In the genomic region with DNA sequence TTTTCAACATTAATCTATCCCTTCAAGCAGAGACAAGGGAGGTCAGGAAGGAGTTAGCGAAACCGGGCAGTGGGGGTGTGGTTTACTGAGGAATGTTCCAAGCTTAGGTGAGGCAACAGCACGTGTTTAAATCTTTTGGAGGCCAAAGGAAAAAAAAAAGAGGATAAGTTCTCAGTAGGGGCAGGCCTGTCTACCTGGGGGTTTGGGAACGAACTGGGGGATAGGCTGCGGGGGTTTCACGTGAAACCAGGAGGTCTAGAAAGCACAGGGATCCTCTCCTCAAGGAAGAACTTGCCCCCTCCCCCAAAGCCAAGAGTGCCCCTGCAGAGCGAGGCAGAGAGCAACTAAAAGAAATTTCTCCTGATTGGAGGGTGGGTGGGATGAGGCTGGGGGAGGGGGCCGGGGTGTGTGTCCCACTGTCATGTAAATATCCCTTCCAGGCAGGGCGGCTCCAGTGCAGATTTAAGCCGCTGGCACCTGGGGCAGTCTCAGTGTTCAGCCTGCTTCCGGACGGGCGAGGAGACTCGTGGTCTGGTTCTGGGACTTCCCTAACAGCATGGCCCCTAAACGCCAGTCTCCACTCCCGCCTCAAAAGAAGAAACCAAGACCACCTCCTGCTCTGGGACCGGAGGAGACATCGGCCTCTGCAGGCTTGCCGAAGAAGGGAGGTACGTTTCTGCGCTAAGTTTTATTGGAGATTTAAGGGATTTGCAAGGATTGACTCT, we compare ENCODE assay signal across 7 cellular contexts. TPM values are rescaled to one million over a fixed set of nuclear protein-coding genes. Genes with fewer than 3 reads are reported as not detected.
A peak's percentile ranks its signal among the peaks of the same experiment; 100 is the strongest.
DNase-seq lines count a peak whose midpoint lies in the region; ATAC-seq and TF ChIP-seq lines count a peak whose summit lies in the region.

No MANE protein-coding gene starts in this region.

- H3K4me3 ChIP-seq in WI38 (ENCODE audit: low read depth, low read length) (peak overlapping the region; percentile 63), fibroblast of lung (replicated peaks in 1 of 4; ENCODE audit: control extremely low read depth in 1 of 4, insufficient read depth in 1 of 4, low read depth in 3 of 4, low read length in 4 of 4) (peak overlapping the region; percentile 74 to 85 (median 77))

- H3K9ac ChIP-seq in fibroblast of lung (ENCODE audit: insufficient read depth, low read length): peak overlapping the region; percentile 61

- H3K27ac Mint-ChIP-seq in nephron progenitor cell: peak overlapping the region; percentile 94

- no peaks in the 10 kb centered on the region for H4K20me1 ChIP-seq in fibroblast of lung (ENCODE audit: control insufficient read depth, extremely low read depth, insufficient read depth, low read length)

- peak; percentile 72 for TF ChIP-seq POLR2A in GM10847 (IDR thresholded peaks at IDR 0.05; ENCODE audit: extremely low read depth, insufficient read length)

- peaks cover 12% of the 10 kb centered on the region for H3K4me1 ChIP-seq in fibroblast of lung (ENCODE audit: control insufficient read depth, extremely low read depth, insufficient read depth, low read length)

- H3K4me2 ChIP-seq in fibroblast of lung (ENCODE audit: extremely low read depth, insufficient read depth, low read length): peak overlapping the region; percentile 99

- H3K27me3 Mint-ChIP-seq in nephron progenitor cell (ENCODE audit: low read depth, poor library complexity): no peaks in the 10 kb centered on the region

- peaks cover 52% of the 10 kb centered on the region for H3K4me1 Mint-ChIP-seq in nephron progenitor cell

- H3K79me2 ChIP-seq in fibroblast of lung (ENCODE audit: control insufficient read depth, insufficient read depth, low read length): peaks cover 3% of the 10 kb centered on the region

- H3K9me3 ChIP-seq in fibroblast of lung (ENCODE audit: control insufficient read depth, insufficient read depth, low read depth, low read length): no peaks in the 10 kb centered on the region

- peaks cover 6% of the 10 kb centered on the region for H3K9me3 Mint-ChIP-seq in nephron progenitor cell

- peak overlapping the region; percentile 95 for H3K4me3 Mint-ChIP-seq in nephron progenitor cell

- no peak for ATAC-seq in SK-N-SH treated with all-trans-retinoic acid at 6 μM for 48 hours

- TF ChIP-seq CTCF in WI38 (IDR thresholded peaks at IDR 0.05; ENCODE audit: low read depth, low read length) (no peak), fibroblast of lung (conservative IDR thresholded peaks at IDR 0.05 in 1 of 2, IDR thresholded peaks at IDR 0.05 in 1 of 2; ENCODE audit: low read depth in 1 of 2, low read length in 2 of 2) (no peak), nephron progenitor cell (IDR thresholded peaks at IDR 0.05) (no peak)

- no peaks in the 10 kb centered on the region for H3K27me3 ChIP-seq in fibroblast of lung (ENCODE audit: control insufficient read depth, insufficient read depth, low read length)

- H3K36me3 ChIP-seq in fibroblast of lung (ENCODE audit: control insufficient read depth, insufficient read depth, low read length): no peaks in the 10 kb centered on the region

- peaks cover 5% of the 10 kb centered on the region for H3K36me3 Mint-ChIP-seq in nephron progenitor cell (ENCODE audit: low read depth)

- peak overlapping the region; percentile 78 for H3K27ac ChIP-seq in fibroblast of lung (ENCODE audit: insufficient read depth, low read length)

- DNase-seq in HT1080 (ENCODE audit: low read depth) (peak; percentile 29), fibroblast of lung (ENCODE audit: low read depth in 2 of 2) (peak; percentile 49 to 62), nephron progenitor cell (peak; percentile 47), superior temporal gyrus (ENCODE audit: extremely low spot score) (no peak)

- H2AFZ ChIP-seq in fibroblast of lung (ENCODE audit: low read length): peak overlapping the region; percentile 64

TF ChIP-seq in SK-N-SH treated with all-trans-retinoic acid at 6 μM for 48 hours, 23 proteins besides CTCF, POLR2A, EP300 and RAD21 (continues in another document):
- TF ChIP-seq ESRRG (CRISPR knock-in tag; IDR thresholded peaks at IDR 0.05) (no peak), PATZ1 (CRISPR knock-in tag; IDR thresholded peaks at IDR 0.05; ENCODE audit: borderline replicate concordance) (no peak), BACH2 (CRISPR knock-in tag; IDR thresholded peaks at IDR 0.05; ENCODE audit: borderline replicate concordance) (no peak), SNAI2 (CRISPR knock-in tag; IDR thresholded peaks at IDR 0.05) (no peak), CSDC2 (CRISPR knock-in tag; IDR thresholded peaks at IDR 0.05) (no peak)
- TF ChIP-seq, protein P1, sequence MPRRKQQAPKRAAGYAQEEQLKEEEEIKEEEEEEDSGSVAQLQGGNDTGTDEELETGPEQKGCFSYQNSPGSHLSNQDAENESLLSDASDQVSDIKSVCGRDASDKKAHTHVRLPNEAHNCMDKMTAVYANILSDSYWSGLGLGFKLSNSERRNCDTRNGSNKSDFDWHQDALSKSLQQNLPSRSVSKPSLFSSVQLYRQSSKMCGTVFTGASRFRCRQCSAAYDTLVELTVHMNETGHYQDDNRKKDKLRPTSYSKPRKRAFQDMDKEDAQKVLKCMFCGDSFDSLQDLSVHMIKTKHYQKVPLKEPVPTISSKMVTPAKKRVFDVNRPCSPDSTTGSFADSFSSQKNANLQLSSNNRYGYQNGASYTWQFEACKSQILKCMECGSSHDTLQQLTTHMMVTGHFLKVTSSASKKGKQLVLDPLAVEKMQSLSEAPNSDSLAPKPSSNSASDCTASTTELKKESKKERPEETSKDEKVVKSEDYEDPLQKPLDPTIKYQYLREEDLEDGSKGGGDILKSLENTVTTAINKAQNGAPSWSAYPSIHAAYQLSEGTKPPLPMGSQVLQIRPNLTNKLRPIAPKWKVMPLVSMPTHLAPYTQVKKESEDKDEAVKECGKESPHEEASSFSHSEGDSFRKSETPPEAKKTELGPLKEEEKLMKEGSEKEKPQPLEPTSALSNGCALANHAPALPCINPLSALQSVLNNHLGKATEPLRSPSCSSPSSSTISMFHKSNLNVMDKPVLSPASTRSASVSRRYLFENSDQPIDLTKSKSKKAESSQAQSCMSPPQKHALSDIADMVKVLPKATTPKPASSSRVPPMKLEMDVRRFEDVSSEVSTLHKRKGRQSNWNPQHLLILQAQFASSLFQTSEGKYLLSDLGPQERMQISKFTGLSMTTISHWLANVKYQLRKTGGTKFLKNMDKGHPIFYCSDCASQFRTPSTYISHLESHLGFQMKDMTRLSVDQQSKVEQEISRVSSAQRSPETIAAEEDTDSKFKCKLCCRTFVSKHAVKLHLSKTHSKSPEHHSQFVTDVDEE (CRISPR knock-in tag; IDR thresholded peaks at IDR 0.05): no peak

RNA-seq across cellular contexts. Expression of gene SET, which starts 5.5 kb away (rescaled TPM):
- 595 and 720 TPM in 2 replicates for total RNA-seq in HT1080 (2014; rRNA removed; shearing (Covaris generic))
- polyA plus RNA-seq in HT1080 (2015; cell fraction: cytosol; rRNA removed): 466 and 556 TPM in 2 replicates
- polyA plus RNA-seq in HT1080 (2015; cell fraction: nucleus; rRNA removed): 312 and 321 TPM in 2 replicates
- 456 and 503 TPM in 2 replicates for total RNA-seq in fibroblast of lung
- polyA plus RNA-seq in fibroblast of lung: 256 and 288 TPM in 2 replicates
- polyA plus RNA-seq in fibroblast of lung (2012): 291 and 369 TPM in 2 replicates
- polyA minus RNA-seq in fibroblast of lung (ENCODE audit: low replicate concordance): 12.3 and 19.0 TPM in 2 replicates

RNA-seq across cellular contexts. Expression of gene PKN3, which starts 18.8 kb away (rescaled TPM):
- total RNA-seq in HT1080 (2014; rRNA removed; shearing (Covaris generic)): 4.8 TPM in 2 replicates
- 2.8 and 3.1 TPM in 2 replicates for polyA plus RNA-seq in HT1080 (2015; cell fraction: cytosol; rRNA removed)
- 5.2 and 6.6 TPM in 2 replicates for polyA plus RNA-seq in HT1080 (2015; cell fraction: nucleus; rRNA removed)
- total RNA-seq in fibroblast of lung: 1.3 and 1.7 TPM in 2 replicates
- polyA plus RNA-seq in fibroblast of lung: 1.8 and 4.6 TPM in 2 replicates
- 1.7 and 4.6 TPM in 2 replicates for polyA plus RNA-seq in fibroblast of lung (2012)
- 2.7 and 21.5 TPM in 2 replicates for polyA minus RNA-seq in fibroblast of lung (ENCODE audit: low replicate concordance)

RNA-seq across cellular contexts. Expression of gene DYNC2I2, which starts 26.9 kb away (rescaled TPM):
- 134 and 149 TPM in 2 replicates for total RNA-seq in HT1080 (2014; rRNA removed; shearing (Covaris generic))
- polyA plus RNA-seq in HT1080 (2015; cell fraction: cytosol; rRNA removed): 73.3 and 86.6 TPM in 2 replicates
- 90.4 and 93.9 TPM in 2 replicates for polyA plus RNA-seq in HT1080 (2015; cell fraction: nucleus; rRNA removed)
- total RNA-seq in fibroblast of lung: 35.7 and 41.5 TPM in 2 replicates
- polyA plus RNA-seq in fibroblast of lung: 13.2 and 26.1 TPM in 2 replicates
- polyA plus RNA-seq in fibroblast of lung (2012): 22.9 and 51.5 TPM in 2 replicates
- 40.0 and 77.1 TPM in 2 replicates for polyA minus RNA-seq in fibroblast of lung (ENCODE audit: low replicate concordance)

RNA-seq across cellular contexts. Expression of gene ZDHHC12, which starts 40.4 kb away (rescaled TPM):
- total RNA-seq in HT1080 (2014; rRNA removed; shearing (Covaris generic)): 61.1 and 88.3 TPM in 2 replicates
- 79.4 and 86.4 TPM in 2 replicates for polyA plus RNA-seq in HT1080 (2015; cell fraction: cytosol; rRNA removed)
- 31.1 and 44.1 TPM in 2 replicates for polyA plus RNA-seq in HT1080 (2015; cell fraction: nucleus; rRNA removed)
- total RNA-seq in fibroblast of lung: 19.8 and 39.0 TPM in 2 replicates
- polyA plus RNA-seq in fibroblast of lung: 19.1 and 27.3 TPM in 2 replicates
- 29.6 and 55.4 TPM in 2 replicates for polyA plus RNA-seq in fibroblast of lung (2012)
- polyA minus RNA-seq in fibroblast of lung (ENCODE audit: low replicate concordance): 30.4 and 34.8 TPM in 2 replicates
